9 cellular contexts compared by ENCODE assay signal in genomic region chr1:77514871-77515776, GRCh38.
A peak's percentile ranks its signal among the peaks of the same experiment; 100 is the strongest.
DNase-seq lines count a peak whose midpoint lies in the region; ATAC-seq and TF ChIP-seq lines count a peak whose summit lies in the region.
"Had no signal": no experiment of that assay in that cellular context is flagged by ENCODE, and none has a peak within 500 bp of the region (broad histone marks: within the 10 kb centered on the region; RNA-seq: fewer than 3 reads in every experiment).

No MANE protein-coding gene starts in this region.

- H4K20me1 ChIP-seq in fibroblast of lung (ENCODE audit: control insufficient read depth, extremely low read depth, insufficient read depth, low read length) = no peaks in the 10 kb centered on the region
- H4K20me1 ChIP-seq in neural progenitor cell (ENCODE audit: low read depth) = no peaks in the 10 kb centered on the region

- H3K4me3 ChIP-seq in fibroblast of lung (replicated peaks in 1 of 4; ENCODE audit: control extremely low read depth in 1 of 4, insufficient read depth in 1 of 4, low read depth in 3 of 4, low read length in 4 of 4) (peak overlapping the region in 1 of 4 experiments; percentile 19), neural progenitor cell (peak overlapping the region; percentile 7)
- H3K4me3 ChIP-seq: lung had no signal

- H3K9me3 Mint-ChIP-seq in neural progenitor cell = no peaks in the 10 kb centered on the region
- H3K9me3 Mint-ChIP-seq in stimulated activated effector memory CD8-positive, alpha-beta T cell treated with anti-CD3 and anti-CD28 coated beads, Interleukin-12 subunit alpha, Interleukin-12 subunit beta, amount 100 ng/mL, for 72 hours = no peaks in the 10 kb centered on the region

- H3K27ac Mint-ChIP-seq in neural progenitor cell = peak overlapping the region; percentile 98
- no peak overlapping the region for H3K27ac Mint-ChIP-seq in stimulated activated effector memory CD8-positive, alpha-beta T cell treated with anti-CD3 and anti-CD28 coated beads, Interleukin-12 subunit alpha, Interleukin-12 subunit beta, amount 100 ng/mL, for 72 hours

- H3K27ac ChIP-seq in fibroblast of lung (ENCODE audit: insufficient read depth, low read length) (peak overlapping the region; percentile 72), neural progenitor cell (peak overlapping the region; percentile 95)

- H2AFZ ChIP-seq in fibroblast of lung (ENCODE audit: low read length) = no peak overlapping the region
- no peak overlapping the region for H2AFZ ChIP-seq in neural progenitor cell (replicated peaks)

- H3K9ac ChIP-seq in fibroblast of lung (ENCODE audit: insufficient read depth, low read length) (peak overlapping the region; percentile 18), neural progenitor cell (no peak overlapping the region)

- peak in 1 of 2 donors; percentile 42 for TF ChIP-seq CTCF in fibroblast of lung (conservative IDR thresholded peaks at IDR 0.05 in 1 of 2, IDR thresholded peaks at IDR 0.05 in 1 of 2; ENCODE audit: low read depth in 1 of 2, low read length in 2 of 2)
- peak; percentile 35 for TF ChIP-seq CTCF in neural progenitor cell (IDR thresholded peaks at IDR 0.05)

- ATAC-seq in stimulated activated effector memory CD8-positive, alpha-beta T cell treated with anti-CD3 and anti-CD28 coated beads, Interleukin-12 subunit alpha, Interleukin-12 subunit beta, amount 100 ng/mL, for 72 hours = no peak

- H3K27me3 Mint-ChIP-seq in neural progenitor cell (ENCODE audit: insufficient read depth, low read depth) = no peaks in the 10 kb centered on the region

- H3K4me2 ChIP-seq in fibroblast of lung (ENCODE audit: extremely low read depth, insufficient read depth, low read length) (peak overlapping the region; percentile 55), neural progenitor cell (peak overlapping the region; percentile 70)

- H3K4me1 Mint-ChIP-seq in neural progenitor cell = peaks cover 21% of the 10 kb centered on the region
- H3K4me1 Mint-ChIP-seq in stimulated activated effector memory CD8-positive, alpha-beta T cell treated with anti-CD3 and anti-CD28 coated beads, Interleukin-12 subunit alpha, Interleukin-12 subunit beta, amount 100 ng/mL, for 72 hours = no peaks in the 10 kb centered on the region

- peaks cover 7% of the 10 kb centered on the region for H3F3A ChIP-seq in neural progenitor cell (ENCODE audit: low read depth)

- H3K27me3 ChIP-seq in fibroblast of lung (ENCODE audit: control insufficient read depth, insufficient read depth, low read length) = no peaks in the 10 kb centered on the region
- no peaks in the 10 kb centered on the region for H3K27me3 ChIP-seq in neural progenitor cell

- no peaks in the 10 kb centered on the region for H3K9me3 ChIP-seq in fibroblast of lung (ENCODE audit: control insufficient read depth, insufficient read depth, low read depth, low read length)
- no peaks in the 10 kb centered on the region for H3K9me3 ChIP-seq in neural progenitor cell (ENCODE audit: low read depth)

- no peak overlapping the region for H3K4me3 Mint-ChIP-seq in neural progenitor cell
- no peak overlapping the region for H3K4me3 Mint-ChIP-seq in stimulated activated effector memory CD8-positive, alpha-beta T cell treated with anti-CD3 and anti-CD28 coated beads, Interleukin-12 subunit alpha, Interleukin-12 subunit beta, amount 100 ng/mL, for 72 hours

- peak; percentile 83 for DNase-seq in ELF-1 (ENCODE audit: low read depth, low spot score)
- DNase-seq in NCI-H526 treated with DMSO at 0.1 percent for 48 hours (lab: John Stamatoyannopoulos, UW) = peak; percentile 17
- peak; percentile 63 to 71 for DNase-seq in fibroblast of lung (ENCODE audit: low read depth in 2 of 2)
- peak; percentile 65 for DNase-seq in neural progenitor cell (ENCODE audit: low spot score)
- DNase-seq in activated CD4-positive, alpha-beta T cell treated with anti-CD3 and anti-CD28 coated beads, Interleukin-2, amount 50 U/mL, for 4 hours = no peak
- no peak for DNase-seq in stimulated activated effector memory CD8-positive, alpha-beta T cell treated with anti-CD3 and anti-CD28 coated beads, Interleukin-12 subunit alpha, Interleukin-12 subunit beta, amount 100 ng/mL, for 72 hours (ENCODE audit: low spot score in 2 of 2)
- DNase-seq in mucosa of gallbladder (ENCODE audit: low spot score) = no peak
- DNase-seq in HuH-7 (ENCODE audit: low spot score) = no peak

- no peaks in the 10 kb centered on the region for H3K36me3 Mint-ChIP-seq in neural progenitor cell
- H3K36me3 Mint-ChIP-seq in stimulated activated effector memory CD8-positive, alpha-beta T cell treated with anti-CD3 and anti-CD28 coated beads, Interleukin-12 subunit alpha, Interleukin-12 subunit beta, amount 100 ng/mL, for 72 hours = no peaks in the 10 kb centered on the region

- no peaks in the 10 kb centered on the region for H3K36me3 ChIP-seq in fibroblast of lung (ENCODE audit: control insufficient read depth, insufficient read depth, low read length)
- no peaks in the 10 kb centered on the region for H3K36me3 ChIP-seq in neural progenitor cell

- H3K79me2 ChIP-seq in fibroblast of lung (ENCODE audit: control insufficient read depth, insufficient read depth, low read length) = no peaks in the 10 kb centered on the region
- no peaks in the 10 kb centered on the region for H3K79me2 ChIP-seq in neural progenitor cell (ENCODE audit: low read depth)

- H3K4me1 ChIP-seq in fibroblast of lung (ENCODE audit: control insufficient read depth, extremely low read depth, insufficient read depth, low read length) (peaks cover 24% of the 10 kb centered on the region), neural progenitor cell (peaks cover 18% of the 10 kb centered on the region)

Comparison
In these comparisons a context has a peak if more than half of its experiments do, and no peak if none do; other contexts are left out.
1. DNase-seq: peak in ELF-1 (single experiment), NCI-H526 treated with DMSO at 0.1 percent for 48 hours (single experiment), fibroblast of lung (2 of 2) and neural progenitor cell (single experiment); none in activated CD4-positive, alpha-beta T cell treated with anti-CD3 and anti-CD28 coated beads, Interleukin-2, amount 50 U/mL, for 4 hours (0 of 2), stimulated activated effector memory CD8-positive, alpha-beta T cell treated with anti-CD3 and anti-CD28 coated beads, Interleukin-12 subunit alpha, Interleukin-12 subunit beta, amount 100 ng/mL, for 72 hours (0 of 2), mucosa of gallbladder (single experiment) and HuH-7 (single experiment).